9 cellular contexts compared by ENCODE assay signal in genomic region chr3:189276481-189277190, GRCh38.
DNase-seq lines count a peak whose midpoint lies in the region; ATAC-seq lines count a peak whose summit lies in the region.
"Had no signal": no experiment of that assay in that cellular context is flagged by ENCODE, and none has a peak within 500 bp of the region (broad histone marks: within the 10 kb centered on the region; RNA-seq: fewer than 3 reads in every experiment).

No MANE protein-coding gene starts in this region.

- ATAC-seq in Right ventricle myocardium inferior (peak; percentile 75), aorta (ENCODE audit: low FRiP score) (peak; percentile 58)

- H3K4me1 ChIP-seq in aorta (ENCODE audit: control insufficient read depth in 1 of 2, insufficient read depth in 2 of 2, low read length in 2 of 2) = no peaks in the 10 kb centered on the region

- peaks cover 0 to 1% of the 10 kb centered on the region in 2 donors for H3K27me3 ChIP-seq in aorta (ENCODE audit: control insufficient read depth in 1 of 2, insufficient read depth in 2 of 2, low read length in 1 of 2)

- H3K36me3 ChIP-seq in aorta (ENCODE audit: control insufficient read depth in 1 of 2, insufficient read depth in 2 of 2, low read length in 1 of 2) = no peaks in the 10 kb centered on the region

- DNase-seq in Right ventricle myocardium inferior (ENCODE audit: missing footprints) (no peak), cardiac septum (ENCODE audit: low spot score) (no peak), SIG-M5 (lab: John Stamatoyannopoulos, UW) (peak; percentile 82), globus pallidus (ENCODE audit: low spot score) (peak; percentile 13), aorta (peak in 1 of 2 donors; percentile 63), NCI-H2029 treated with DMSO at 0.1 percent for 48 hours (lab: John Stamatoyannopoulos, UW) (no peak), HuH-7.5 (ENCODE audit: low spot score) (no peak), HT-29 (ENCODE audit: low spot score) (no peak)

- 40% methylated on average over 5 of the region's 5 CpGs for WGBS in aorta, 2 donors

- no peaks in the 10 kb centered on the region for H3K9me3 ChIP-seq in aorta (ENCODE audit: control insufficient read depth, low read length)

- no peak overlapping the region for H3K27ac ChIP-seq in aorta (ENCODE audit: low read depth in 1 of 2, low read length in 2 of 2)
- H3K27ac ChIP-seq: coronary artery had no signal

- intact Hi-C loops in Right ventricle myocardium inferior (cut with DNase I) (no loop called here), cardiac septum (cut with DNase I) (no loop called here), aorta (cut with DNase I) (no loop called here)

- no peak overlapping the region for H3K4me3 ChIP-seq in aorta (ENCODE audit: low read length in 2 of 2)
- H3K4me3 ChIP-seq: coronary artery had no signal

Comparison
In these comparisons a context has a peak if more than half of its experiments do, and no peak if none do; other contexts are left out.
1. DNase-seq: peak in SIG-M5 (single experiment) and globus pallidus (single experiment); none in Right ventricle myocardium inferior (single experiment), cardiac septum (single experiment), NCI-H2029 treated with DMSO at 0.1 percent for 48 hours (single experiment), HuH-7.5 (single experiment) and HT-29 (single experiment).